ENCODE assay signal across 10 cellular contexts in genomic region chr6:117920493-117920845, GRCh38. TPM values are rescaled to one million over a fixed set of nuclear protein-coding genes. Genes with fewer than 3 reads are reported as not detected.
DNase-seq lines count a peak whose midpoint lies in the region; ATAC-seq and TF ChIP-seq lines count a peak whose summit lies in the region.
"Had no signal": no experiment of that assay in that cellular context is flagged by ENCODE, and none has a peak within 500 bp of the region (broad histone marks: within the 10 kb centered on the region; RNA-seq: fewer than 3 reads in every experiment).

No MANE protein-coding gene starts in this region.

- peaks cover 20% of the 10 kb centered on the region for H3K27me3 ChIP-seq in A673 (replicated peaks; ENCODE audit: insufficient read depth, low read depth, low read length, poor library complexity)
- peaks cover 51% of the 10 kb centered on the region for H3K27me3 ChIP-seq in HUES48 (ENCODE audit: control insufficient read depth, insufficient read depth, low read length)
- no peaks in the 10 kb centered on the region for H3K27me3 ChIP-seq in brain microvascular endothelial cell (replicated peaks)
- no peaks in the 10 kb centered on the region for H3K27me3 ChIP-seq in neuron (ENCODE audit: insufficient read depth, low read length)

- DNase-seq in A673 (ENCODE audit: low spot score) (peak; percentile 31), brain microvascular endothelial cell (no peak), ecto neural progenitor cell (ENCODE audit: low spot score) (no peak), NAMALWA (ENCODE audit: low spot score) (no peak)
- DNase-seq in T-helper 2 cell treated with Interferon-gamma antibody and Interleukin-4, amounts not matched to agents 5 μg/mL and 100 μg/mL, for 36 hours (ENCODE audit: low spot score): no peak
- DNase-seq in activated CD8-positive, alpha-beta T cell treated with anti-CD3 and anti-CD28 coated beads for 36 hours: no peak
- DNase-seq: NCI-H2107 had no signal

- H3K4me3 Mint-ChIP-seq in T-helper 2 cell treated with Interferon-gamma antibody and Interleukin-4, amounts not matched to agents 5 μg/mL and 100 μg/mL, for 36 hours: no peak overlapping the region
- no peak overlapping the region for H3K4me3 Mint-ChIP-seq in activated CD8-positive, alpha-beta T cell treated with anti-CD3 and anti-CD28 coated beads for 36 hours
- H3K4me3 Mint-ChIP-seq: CD14-positive monocyte had no signal

- POLR2A ChIA-PET in A673 (lab: Charles Lee; ENCODE audit: low non-redundant PET): no interaction called here
- POLR2A ChIA-PET in activated CD8-positive, alpha-beta T cell treated with anti-CD3 and anti-CD28 coated beads for 36 hours (lab: Charles Lee): interaction anchor here (1.4 kb wide), 1 partner anchor 12 kb away, joined by 3 read pairs; no protein-coding TSS in a partner anchor

- peaks cover 14% of the 10 kb centered on the region for H3K27me3 Mint-ChIP-seq in T-helper 2 cell treated with Interferon-gamma antibody and Interleukin-4, amounts not matched to agents 5 μg/mL and 100 μg/mL, for 36 hours (ENCODE audit: low read depth)
- peaks cover 12% of the 10 kb centered on the region for H3K27me3 Mint-ChIP-seq in activated CD8-positive, alpha-beta T cell treated with anti-CD3 and anti-CD28 coated beads for 36 hours

- H3K36me3 Mint-ChIP-seq in T-helper 2 cell treated with Interferon-gamma antibody and Interleukin-4, amounts not matched to agents 5 μg/mL and 100 μg/mL, for 36 hours (ENCODE audit: low read depth): no peaks in the 10 kb centered on the region
- H3K36me3 Mint-ChIP-seq in activated CD8-positive, alpha-beta T cell treated with anti-CD3 and anti-CD28 coated beads for 36 hours (ENCODE audit: low read depth): no peaks in the 10 kb centered on the region
- H3K36me3 Mint-ChIP-seq: CD14-positive monocyte had no signal

- H3K36me3 ChIP-seq in A673 (ENCODE audit: insufficient read depth, low read length, poor library complexity, severe bottlenecking) (no peaks in the 10 kb centered on the region), HUES48 (ENCODE audit: control insufficient read depth, insufficient read depth, low read length) (no peaks in the 10 kb centered on the region), brain microvascular endothelial cell (replicated peaks) (no peaks in the 10 kb centered on the region), neuron (ENCODE audit: insufficient read depth, low read length) (no peaks in the 10 kb centered on the region)

- in situ Hi-C loops in brain microvascular endothelial cell (cut with HindIII; ENCODE audit: low pct_ligation_motif_present, low sequenced_read_pairs): no loop called here

- CTCF ChIA-PET in A673 (lab: Charles Lee): interaction anchor here (0.6 to 1.2 kb wide), 2 partner anchors 13 to 343 kb away, joined by 3 to 7 read pairs; partner anchors contain the start of gene SLC35F1
- CTCF ChIA-PET in activated CD8-positive, alpha-beta T cell treated with anti-CD3 and anti-CD28 coated beads for 36 hours (lab: Charles Lee): no interaction called here

- H3K27ac ChIP-seq in A673 (ENCODE audit: low read depth, low read length, poor library complexity, severe bottlenecking): no peak overlapping the region
- H3K27ac ChIP-seq in HUES48 (ENCODE audit: low read depth, low read length): peak overlapping the region; percentile 94
- H3K27ac ChIP-seq in brain microvascular endothelial cell: no peak overlapping the region

- H3K9me3 ChIP-seq in A673 (ENCODE audit: low read depth, low read length, poor library complexity, severe bottlenecking) (no peaks in the 10 kb centered on the region), HUES48 (ENCODE audit: control insufficient read depth, insufficient read depth, low read length) (no peaks in the 10 kb centered on the region), neuron (ENCODE audit: low read length) (no peaks in the 10 kb centered on the region)

- H3K9ac ChIP-seq in HUES48 (ENCODE audit: low read depth, low read length): 0 out of 2 replicates have a peak overlapping the region, but pooled peaks have one; percentile 28

- H3K4me1 ChIP-seq in A673 (ENCODE audit: insufficient read depth, low read length, poor library complexity, severe bottlenecking) (no peaks in the 10 kb centered on the region), HUES48 (ENCODE audit: control insufficient read depth, insufficient read depth, low read length) (peaks cover 7% of the 10 kb centered on the region), neuron (ENCODE audit: insufficient read depth, low read length) (peaks cover 14% of the 10 kb centered on the region)

- intact Hi-C loops in A673 (cut with micrococcal nuclease; ENCODE audit: unreplicated experiment): no loop called here
- intact Hi-C loops in activated CD8-positive, alpha-beta T cell treated with anti-CD3 and anti-CD28 coated beads for 36 hours (cut with micrococcal nuclease): no loop called here

- no peaks in the 10 kb centered on the region for H3K9me3 Mint-ChIP-seq in T-helper 2 cell treated with Interferon-gamma antibody and Interleukin-4, amounts not matched to agents 5 μg/mL and 100 μg/mL, for 36 hours
- H3K9me3 Mint-ChIP-seq in activated CD8-positive, alpha-beta T cell treated with anti-CD3 and anti-CD28 coated beads for 36 hours: no peaks in the 10 kb centered on the region

- no peak for ATAC-seq in activated CD8-positive, alpha-beta T cell treated with anti-CD3 and anti-CD28 coated beads for 36 hours

- peak overlapping the region; percentile 85 for H2AFZ ChIP-seq in neuron (ENCODE audit: low read depth, low read length)

- H3K27ac Mint-ChIP-seq in T-helper 2 cell treated with Interferon-gamma antibody and Interleukin-4, amounts not matched to agents 5 μg/mL and 100 μg/mL, for 36 hours: no peak overlapping the region
- no peak overlapping the region for H3K27ac Mint-ChIP-seq in activated CD8-positive, alpha-beta T cell treated with anti-CD3 and anti-CD28 coated beads for 36 hours
- H3K27ac Mint-ChIP-seq: CD14-positive monocyte had no signal

- TF ChIP-seq CTCF in A673 (conservative IDR thresholded peaks at IDR 0.05; ENCODE audit: low read depth, low read length): no peak
- TF ChIP-seq CTCF in brain microvascular endothelial cell (IDR thresholded peaks at IDR 0.05; ENCODE audit: low read depth, low read length, missing control alignments): no peak
- TF ChIP-seq CTCF in activated CD8-positive, alpha-beta T cell treated with anti-CD3 and anti-CD28 coated beads for 36 hours (IDR thresholded peaks at IDR 0.05): no peak

- peak overlapping the region; percentile 36 for H3K4me3 ChIP-seq in A673 (ENCODE audit: low read depth, low read length, poor library complexity, severe bottlenecking)
- peak overlapping the region; percentile 65 for H3K4me3 ChIP-seq in HUES48 (ENCODE audit: low read depth, low read length)
- peak overlapping the region; percentile 44 for H3K4me3 ChIP-seq in brain microvascular endothelial cell (ENCODE audit: low read depth, low read length)
- peak overlapping the region; percentile 67 for H3K4me3 ChIP-seq in neuron (ENCODE audit: low read length)

- H3K4me1 Mint-ChIP-seq in T-helper 2 cell treated with Interferon-gamma antibody and Interleukin-4, amounts not matched to agents 5 μg/mL and 100 μg/mL, for 36 hours (ENCODE audit: low read depth): no peaks in the 10 kb centered on the region
- no peaks in the 10 kb centered on the region for H3K4me1 Mint-ChIP-seq in activated CD8-positive, alpha-beta T cell treated with anti-CD3 and anti-CD28 coated beads for 36 hours (ENCODE audit: low read depth)
- H3K4me1 Mint-ChIP-seq: CD14-positive monocyte had no signal

- BruUV-seq in A673 (replicated peaks; lab: Mats Ljungman, UMichigan): no TSS peak

RNA-seq across cellular contexts. Expression of gene SLC35F1, which starts 13.4 kb away (rescaled TPM):
- total RNA-seq in A673 (2021): 5.3 and 8.3 TPM in 2 replicates
- under 1 TPM; 0.09 TPM for total RNA-seq in activated CD8-positive, alpha-beta T cell treated with anti-CD3 and anti-CD28 coated beads for 36 hours
